8 cellular contexts compared by ENCODE assay signal in genomic region chr12:53061404-53062010, GRCh38. TPM values are rescaled to one million over a fixed set of nuclear protein-coding genes. Genes with fewer than 3 reads are reported as not detected.
A peak's percentile ranks its signal among the peaks of the same experiment; 100 is the strongest.
DNase-seq lines count a peak whose midpoint lies in the region; ATAC-seq lines count a peak whose summit lies in the region.
"Had no signal": no experiment of that assay in that cellular context is flagged by ENCODE, and none has a peak within 500 bp of the region (broad histone marks: within the 10 kb centered on the region; RNA-seq: fewer than 3 reads in every experiment).

No MANE protein-coding gene starts in this region.

- ATAC-seq in esophagus mucosa (peak; percentile 40), HG02588 (IDR thresholded peaks at IDR 0.05; ENCODE audit: unreplicated experiment) (no peak)
- peak; percentile 15 for ATAC-seq in stimulated activated naive CD8-positive, alpha-beta T cell treated with anti-CD3 and anti-CD28 coated beads, Interleukin-15, Interleukin-2, amounts not matched to agents 100 U/mL and 50 U/mL, for 24 hours

- DNase-seq in HuH-7 (ENCODE audit: low spot score) (peak; percentile 67), NCI-H82 (lab: John Stamatoyannopoulos, UW) (peak; percentile 67), AG20443 (ENCODE audit: low spot score) (no peak)
- no peak for DNase-seq in stimulated activated naive CD8-positive, alpha-beta T cell treated with anti-CD3 and anti-CD28 coated beads, Interleukin-15, Interleukin-2, amounts not matched to agents 100 U/mL and 50 U/mL, for 24 hours
- no peak for DNase-seq in stimulated activated CD4-positive, alpha-beta T cell treated with anti-CD3 and anti-CD28 coated beads, Interleukin-1b, Interleukin-23, amount 100 ng/mL, for 48 hours
- DNase-seq: NCI-H446 treated with DMSO at 0.1 percent for 48 hours had no signal

RNA-seq across cellular contexts. Expression of gene TNS2, which starts 11.6 kb away (rescaled TPM):
- 10.6 TPM for total RNA-seq in esophagus mucosa

RNA-seq across cellular contexts. Expression of gene SPRYD3, which starts 17.7 kb away (rescaled TPM):
- 29.3 TPM for total RNA-seq in esophagus mucosa

RNA-seq across cellular contexts. Expression of gene IGFBP6, which starts 36.0 kb away (rescaled TPM):
- total RNA-seq in esophagus mucosa: 50.5 TPM

RNA-seq across cellular contexts. Expression of gene SOAT2, which starts 41.8 kb away (rescaled TPM):
- total RNA-seq in esophagus mucosa: not detected

RNA-seq across cellular contexts. Expression of gene EIF4B, which starts 55.3 kb away (rescaled TPM):
- 344 TPM for total RNA-seq in esophagus mucosa

Comparison
In these comparisons a context has a peak if more than half of its experiments do, and no peak if none do; other contexts are left out.
1. DNase-seq: peak in HuH-7 (single experiment) and NCI-H82 (single experiment); none in stimulated activated naive CD8-positive, alpha-beta T cell treated with anti-CD3 and anti-CD28 coated beads, Interleukin-15, Interleukin-2, amounts not matched to agents 100 U/mL and 50 U/mL, for 24 hours (single experiment), stimulated activated CD4-positive, alpha-beta T cell treated with anti-CD3 and anti-CD28 coated beads, Interleukin-1b, Interleukin-23, amount 100 ng/mL, for 48 hours (single experiment) and AG20443 (single experiment).